ENCODE assay signal across 24 cellular contexts in genomic region chr5:40648150-40648549, GRCh38.
"Had no signal": no experiment of that assay in that cellular context is flagged by ENCODE, and none has a peak within 500 bp of the region (broad histone marks: within the 10 kb centered on the region; RNA-seq: fewer than 3 reads in every experiment).

No MANE protein-coding gene starts in this region.

- H3K4me3 ChIP-seq: esophagus muscularis mucosa, gastrocnemius medialis, left ventricle myocardium inferior, lower lobe of right lung, spleen, testis, tibial nerve, upper lobe of right lung, vagina had no signal

- H3K27ac Mint-ChIP-seq: dendritic cell treated with granulocyte-macrophage colony-stimulating factor and Interleukin-4, amounts not matched to agents 40 ng/mL and 50 ng/mL, for 4 days; effector memory CD8-positive, alpha-beta T cell; memory B cell; mesothelial cell of epicardium; nephron progenitor cell; stimulated activated memory B cell treated with anti-CD40 and anti-IgM and Interleukin-4, amounts not matched to agents 10 μg/mL and 1 μg/mL and 100 μg/mL, for 72 hours; stimulated activated naive CD8-positive, alpha-beta T cell treated with anti-CD3 and anti-CD28 coated beads, Interleukin-15, Interleukin-2, amounts not matched to agents 100 ng/mL and 50 ng/mL, for 24 hours had no signal

- H3K36me3 ChIP-seq: esophagus muscularis mucosa, gastrocnemius medialis, left ventricle myocardium inferior, lower lobe of right lung, spleen, tibial nerve, upper lobe of right lung, vagina had no signal

- H3K36me3 Mint-ChIP-seq: memory B cell; mesothelial cell of epicardium; stimulated activated memory B cell treated with anti-CD40 and anti-IgM and Interleukin-4, amounts not matched to agents 10 μg/mL and 1 μg/mL and 100 μg/mL, for 72 hours had no signal

- ATAC-seq: effector memory CD8-positive, alpha-beta T cell; gastrocnemius medialis; lower lobe of right lung; sciatic nerve; stimulated activated memory B cell treated with anti-CD40 and anti-IgM and Interleukin-4, amounts not matched to agents 10 μg/mL and 1 μg/mL and 100 μg/mL, for 72 hours; upper lobe of right lung had no signal

- H3K27me3 Mint-ChIP-seq: dendritic cell treated with granulocyte-macrophage colony-stimulating factor and Interleukin-4, amounts not matched to agents 40 ng/mL and 50 ng/mL, for 4 days; effector memory CD8-positive, alpha-beta T cell; memory B cell; stimulated activated memory B cell treated with anti-CD40 and anti-IgM and Interleukin-4, amounts not matched to agents 10 μg/mL and 1 μg/mL and 100 μg/mL, for 72 hours; stimulated activated naive CD8-positive, alpha-beta T cell treated with anti-CD3 and anti-CD28 coated beads, Interleukin-15, Interleukin-2, amounts not matched to agents 100 ng/mL and 50 ng/mL, for 24 hours had no signal

- H3K4me1 ChIP-seq: esophagus muscularis mucosa, gastrocnemius medialis, left ventricle myocardium inferior, lower lobe of right lung, testis, tibial nerve, upper lobe of right lung, vagina had no signal

- H3K4me3 Mint-ChIP-seq: dendritic cell treated with granulocyte-macrophage colony-stimulating factor and Interleukin-4, amounts not matched to agents 40 ng/mL and 50 ng/mL, for 4 days; effector memory CD8-positive, alpha-beta T cell; immature natural killer cell; memory B cell; mesothelial cell of epicardium; nephron progenitor cell; stimulated activated memory B cell treated with anti-CD40 and anti-IgM and Interleukin-4, amounts not matched to agents 10 μg/mL and 1 μg/mL and 100 μg/mL, for 72 hours; stimulated activated naive CD8-positive, alpha-beta T cell treated with anti-CD3 and anti-CD28 coated beads, Interleukin-15, Interleukin-2, amounts not matched to agents 100 ng/mL and 50 ng/mL, for 24 hours had no signal

- H3K9me3 ChIP-seq: esophagus muscularis mucosa, gastrocnemius medialis, lower lobe of right lung, testis, tibial nerve, upper lobe of right lung, vagina had no signal

- H3K27ac ChIP-seq: epithelial cell of prostate, esophagus muscularis mucosa, gastrocnemius medialis, left ventricle myocardium inferior, lower lobe of right lung, spleen, testis, tibial nerve, upper lobe of right lung, vagina had no signal

- H3K27me3 ChIP-seq: esophagus muscularis mucosa, gastrocnemius medialis, spleen, testis, tibial nerve, upper lobe of right lung, vagina had no signal

- DNase-seq: effector memory CD8-positive, alpha-beta T cell; gastrocnemius medialis; glutamatergic neuron; immature natural killer cell; left ventricle myocardium inferior; lower lobe of right lung; nephron progenitor cell; posterior cingulate gyrus; spleen; stimulated activated CD4-positive, alpha-beta T cell treated with anti-CD3 and anti-CD28 coated beads, Interleukin-15, amount 100 ng/mL, for 24 hours; stimulated activated CD4-positive, alpha-beta T cell treated with anti-CD3 and anti-CD28 coated beads, Interleukin-1b, Interleukin-23, amount 100 ng/mL, for 48 hours; stimulated activated CD4-positive, alpha-beta T cell treated with anti-CD3 and anti-CD28 coated beads, Interleukin-4, amount 100 ng/mL, for 24 hours; testis; upper lobe of right lung had no signal

- H3K9me3 Mint-ChIP-seq: effector memory CD8-positive, alpha-beta T cell; immature natural killer cell; memory B cell; stimulated activated memory B cell treated with anti-CD40 and anti-IgM and Interleukin-4, amounts not matched to agents 10 μg/mL and 1 μg/mL and 100 μg/mL, for 72 hours; stimulated activated naive CD8-positive, alpha-beta T cell treated with anti-CD3 and anti-CD28 coated beads, Interleukin-15, Interleukin-2, amounts not matched to agents 100 ng/mL and 50 ng/mL, for 24 hours had no signal
